Comparison of ENCODE assay signal across 14 cellular contexts in genomic region chr10:72058989-72059842, GRCh38. TPM values are rescaled to one million over a fixed set of nuclear protein-coding genes. Genes with fewer than 3 reads are reported as not detected.
A peak's percentile ranks its signal among the peaks of the same experiment; 100 is the strongest.
DNase-seq lines count a peak whose midpoint lies in the region; TF ChIP-seq lines count a peak whose summit lies in the region.
"Had no signal": no experiment of that assay in that cellular context is flagged by ENCODE, and none has a peak within 500 bp of the region (broad histone marks: within the 10 kb centered on the region; RNA-seq: fewer than 3 reads in every experiment).

No MANE protein-coding gene starts in this region.

- no peak overlapping the region for H3K4me2 ChIP-seq in trophoblast cell (ENCODE audit: low read length)
- no peak overlapping the region for H3K4me2 ChIP-seq in MM.1S (ENCODE audit: low read depth, low read length)

- H3K23ac ChIP-seq in trophoblast cell (ENCODE audit: low read length): no peak overlapping the region

- no peak overlapping the region for H2BK12ac ChIP-seq in trophoblast cell (ENCODE audit: low read length)

- no peak overlapping the region for H2AK5ac ChIP-seq in trophoblast cell (ENCODE audit: low read length)

- no peak overlapping the region for H4K8ac ChIP-seq in trophoblast cell (ENCODE audit: low read depth, low read length)

- H3K9me3 Mint-ChIP-seq in activated T-helper 2 cell treated with anti-CD3 and anti-CD28 coated beads, Interferon-gamma antibody, Interleukin-2, Interleukin-4, amounts not matched to agents 10 μg/mL and 5 μg/mL and 100 μg/mL, durations not matched to agents 14 hours and 24 hours and 36 hours: no peaks in the 10 kb centered on the region
- no peaks in the 10 kb centered on the region for H3K9me3 Mint-ChIP-seq in immature natural killer cell
- no peaks in the 10 kb centered on the region for H3K9me3 Mint-ChIP-seq in CD14-positive monocyte

- H2BK120ac ChIP-seq in trophoblast cell (ENCODE audit: insufficient read depth, low read length, poor library complexity): no peak overlapping the region

- H3K27me3 ChIP-seq in trophoblast cell (ENCODE audit: insufficient read depth, low read length): no peaks in the 10 kb centered on the region
- no peaks in the 10 kb centered on the region for H3K27me3 ChIP-seq in MM.1S (replicated peaks; ENCODE audit: insufficient read depth, low read length)
- H3K27me3 ChIP-seq: testis had no signal

- H3K4me1 Mint-ChIP-seq in activated T-helper 2 cell treated with anti-CD3 and anti-CD28 coated beads, Interferon-gamma antibody, Interleukin-2, Interleukin-4, amounts not matched to agents 10 μg/mL and 5 μg/mL and 100 μg/mL, durations not matched to agents 14 hours and 24 hours and 36 hours (ENCODE audit: low read depth): peaks cover 2% of the 10 kb centered on the region
- H3K4me1 Mint-ChIP-seq in immature natural killer cell (no peaks in the 10 kb centered on the region), CD14-positive monocyte (peaks cover 5% of the 10 kb centered on the region)

- H4K91ac ChIP-seq in trophoblast cell (ENCODE audit: low read depth, low read length): no peak overlapping the region

- no peaks in the 10 kb centered on the region for H3F3A ChIP-seq in MM.1S (ENCODE audit: insufficient read depth, low read length)

- no peak overlapping the region for H3K4me3 Mint-ChIP-seq in activated T-helper 2 cell treated with anti-CD3 and anti-CD28 coated beads, Interferon-gamma antibody, Interleukin-2, Interleukin-4, amounts not matched to agents 10 μg/mL and 5 μg/mL and 100 μg/mL, durations not matched to agents 14 hours and 24 hours and 36 hours (ENCODE audit: low read depth)
- no peak overlapping the region for H3K4me3 Mint-ChIP-seq in immature natural killer cell
- no peak overlapping the region for H3K4me3 Mint-ChIP-seq in CD14-positive monocyte

- intact Hi-C loops in activated T-helper 2 cell treated with anti-CD3 and anti-CD28 coated beads, Interferon-gamma antibody, Interleukin-2, Interleukin-4, amounts not matched to agents 10 μg/mL and 5 μg/mL and 100 μg/mL, durations not matched to agents 14 hours and 24 hours and 36 hours (cut with micrococcal nuclease): no loop called here
- intact Hi-C loops in CD14-positive monocyte (cut with micrococcal nuclease): loop anchor here in 1 of 2 donors (10.0 kb wide), 1 partner anchor 286 kb away; no protein-coding TSS in a partner anchor

- H2AFZ ChIP-seq in trophoblast cell (ENCODE audit: insufficient read depth, low read length, poor library complexity) (no peak overlapping the region), MM.1S (ENCODE audit: low read length) (no peak overlapping the region)

- H3K27ac Mint-ChIP-seq in activated T-helper 2 cell treated with anti-CD3 and anti-CD28 coated beads, Interferon-gamma antibody, Interleukin-2, Interleukin-4, amounts not matched to agents 10 μg/mL and 5 μg/mL and 100 μg/mL, durations not matched to agents 14 hours and 24 hours and 36 hours: peak overlapping the region; percentile 46
- H3K27ac Mint-ChIP-seq in immature natural killer cell (peak overlapping the region in 4 of 6 donors; percentile 23 to 72 (median 30)), CD14-positive monocyte (no peak overlapping the region)

- no peak overlapping the region for H3K14ac ChIP-seq in trophoblast cell (ENCODE audit: low read length)

- H3K4me3 ChIP-seq in trophoblast cell (ENCODE audit: low read depth, low read length) (no peak overlapping the region), MM.1S (ENCODE audit: low read length) (no peak overlapping the region)
- H3K4me3 ChIP-seq: testis had no signal

- H3K18ac ChIP-seq in trophoblast cell (ENCODE audit: low read length): no peak overlapping the region

- H3K9me3 ChIP-seq in trophoblast cell (ENCODE audit: insufficient read depth, low read depth, low read length): no peaks in the 10 kb centered on the region
- no peaks in the 10 kb centered on the region for H3K9me3 ChIP-seq in MM.1S (replicated peaks; ENCODE audit: insufficient read depth, low read length)
- H3K9me3 ChIP-seq: testis had no signal

- H3K36me3 ChIP-seq in trophoblast cell (ENCODE audit: control insufficient read depth in 1 of 2, insufficient read depth in 2 of 2, low read length in 2 of 2) (no peaks in the 10 kb centered on the region), MM.1S (replicated peaks; ENCODE audit: insufficient read depth, low read length) (no peaks in the 10 kb centered on the region)

- H3K27ac ChIP-seq in trophoblast cell (ENCODE audit: low read depth, low read length) (no peak overlapping the region), MM.1S (ENCODE audit: low read length) (no peak overlapping the region)
- H3K27ac ChIP-seq: RWPE1 had no signal

- H3K4ac ChIP-seq in trophoblast cell (ENCODE audit: low read depth, low read length): no peak overlapping the region

- WGBS in trophoblast cell (ENCODE audit: extremely low coverage, insufficient coverage, insufficient read length): no CpG with 5 or more reads among the region's 21 CpGs

- TF ChIP-seq CTCF in CD14-positive monocyte (IDR thresholded peaks at IDR 0.05) (no peak), MM.1S (IDR thresholded peaks at IDR 0.05; ENCODE audit: low read length) (no peak)

- no peak overlapping the region for H2BK5ac ChIP-seq in trophoblast cell (ENCODE audit: low read depth, low read length, poor library complexity)

- H4K12ac ChIP-seq in trophoblast cell (ENCODE audit: low read depth, low read length): no peak overlapping the region

- no peaks in the 10 kb centered on the region for H3K27me3 Mint-ChIP-seq in activated T-helper 2 cell treated with anti-CD3 and anti-CD28 coated beads, Interferon-gamma antibody, Interleukin-2, Interleukin-4, amounts not matched to agents 10 μg/mL and 5 μg/mL and 100 μg/mL, durations not matched to agents 14 hours and 24 hours and 36 hours (ENCODE audit: low read depth)
- H3K27me3 Mint-ChIP-seq in immature natural killer cell (ENCODE audit: low read depth in 3 of 3): peaks cover 29 to 49% (median 39%) of the 10 kb centered on the region in 3 donors
- peaks cover 1 to 10% (median 3%) of the 10 kb centered on the region in 3 donors for H3K27me3 Mint-ChIP-seq in CD14-positive monocyte (ENCODE audit: low read depth in 3 of 3)

- DNase-seq in stimulated activated naive CD4-positive, alpha-beta T cell treated with Interleukin-2 at 50 U/mL for 16 hours (lab: John Stamatoyannopoulos, UW): peak; percentile 30
- no peak for DNase-seq in stimulated activated naive CD4-positive, alpha-beta T cell (lab: John Stamatoyannopoulos, UW)
- DNase-seq in activated T-helper 2 cell treated with anti-CD3 and anti-CD28 coated beads, Interferon-gamma antibody, Interleukin-2, Interleukin-4, amounts not matched to agents 10 μg/mL and 5 μg/mL and 100 μg/mL, durations not matched to agents 14 hours and 24 hours and 36 hours (ENCODE audit: low spot score): no peak
- DNase-seq in immature natural killer cell: no peak
- no peak for DNase-seq in trophoblast cell
- no peak for DNase-seq in CD14-positive monocyte (ENCODE audit: low spot score)
- no peak for DNase-seq in hepatic stellate cell (ENCODE audit: low spot score)
- DNase-seq in MM.1S: no peak
- DNase-seq: aorta, HCEC 1CT, KBM-7, NCI-H2081, testis had no signal

- H3K36me3 Mint-ChIP-seq in activated T-helper 2 cell treated with anti-CD3 and anti-CD28 coated beads, Interferon-gamma antibody, Interleukin-2, Interleukin-4, amounts not matched to agents 10 μg/mL and 5 μg/mL and 100 μg/mL, durations not matched to agents 14 hours and 24 hours and 36 hours (ENCODE audit: low read depth): peaks cover 30% of the 10 kb centered on the region
- H3K36me3 Mint-ChIP-seq in immature natural killer cell (peaks cover 0 to under 1% (median under 1%) of the 10 kb centered on the region in 3 donors), CD14-positive monocyte (no peaks in the 10 kb centered on the region)

- no peaks in the 10 kb centered on the region for H3K79me1 ChIP-seq in trophoblast cell (ENCODE audit: low read length)

- H3K79me2 ChIP-seq in trophoblast cell (ENCODE audit: control insufficient read depth, insufficient read depth, low read length, poor library complexity): no peaks in the 10 kb centered on the region
- no peaks in the 10 kb centered on the region for H3K79me2 ChIP-seq in MM.1S (ENCODE audit: low read length)

- H3K9me2 ChIP-seq in MM.1S (replicated peaks; ENCODE audit: insufficient read depth, low read length): no peaks in the 10 kb centered on the region

- no peaks in the 10 kb centered on the region for H4K20me1 ChIP-seq in MM.1S (ENCODE audit: insufficient read depth, low read length)

- H3K4me1 ChIP-seq in trophoblast cell (ENCODE audit: control insufficient read depth in 1 of 2, insufficient read depth in 2 of 2, low read length in 2 of 2) (no peaks in the 10 kb centered on the region), MM.1S (ENCODE audit: low read length) (no peaks in the 10 kb centered on the region)

- no peak overlapping the region for H3K9ac ChIP-seq in trophoblast cell (ENCODE audit: low read length)
- no peak overlapping the region for H3K9ac ChIP-seq in MM.1S (ENCODE audit: low read length)

RNA-seq across cellular contexts. Expression of gene SPOCK2, which starts 29.1 kb away (rescaled TPM):
- total RNA-seq in activated T-helper 2 cell treated with anti-CD3 and anti-CD28 coated beads, Interferon-gamma antibody, Interleukin-2, Interleukin-4, amounts not matched to agents 10 μg/mL and 5 μg/mL and 100 μg/mL, durations not matched to agents 14 hours and 24 hours and 36 hours: 135 and 137 TPM in 2 replicates
- polyA plus RNA-seq in immature natural killer cell: 10 to 100 TPM; 58.8 to 86.0 (median 69.0) TPM
- polyA plus RNA-seq in trophoblast cell (2013): 0.49 and 0.52 TPM in 2 replicates
- 1 to 10 TPM in 1 of 2 donors, under 1 TPM in 1; 0.45 to 1.6 TPM for polyA plus RNA-seq in CD14-positive monocyte

Comparison
In these comparisons a context has a peak if more than half of its experiments do, and no peak if none do; other contexts are left out.
1. H3K27ac Mint-ChIP-seq: peak in activated T-helper 2 cell treated with anti-CD3 and anti-CD28 coated beads, Interferon-gamma antibody, Interleukin-2, Interleukin-4, amounts not matched to agents 10 μg/mL and 5 μg/mL and 100 μg/mL, durations not matched to agents 14 hours and 24 hours and 36 hours (single experiment) and immature natural killer cell (4 of 6); none in CD14-positive monocyte (0 of 7).
2. RNA of gene SPOCK2, which starts 29.1 kb away (polyA plus RNA-seq): 58.8 to 86.0 TPM in immature natural killer cell; 0.45 to 1.6 TPM in CD14-positive monocyte; every median in the first group is over 10 times any median in the second.